ENCODE assay signal across 28 cellular contexts in the genomic region with DNA sequence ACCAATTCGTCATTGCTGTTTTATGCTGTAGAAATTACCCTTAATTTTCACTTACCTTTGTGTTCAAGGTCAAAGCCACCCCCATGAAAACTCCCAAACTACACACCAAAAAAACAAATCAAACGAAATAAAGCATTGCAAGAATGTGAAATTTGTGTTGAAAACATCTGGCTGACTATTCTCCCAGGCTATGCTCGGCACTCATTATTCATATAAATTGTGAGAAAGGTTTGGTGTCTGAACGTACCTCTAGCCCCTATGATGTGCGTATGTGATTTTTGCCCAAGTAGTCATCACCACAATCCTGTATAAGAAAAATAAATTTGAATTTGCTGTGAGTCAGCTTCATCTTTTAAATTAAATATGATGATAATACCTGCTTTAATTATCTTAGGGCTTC. TPM values are rescaled to one million over a fixed set of nuclear protein-coding genes. Genes with fewer than 3 reads are reported as not detected.
"Had no signal": no experiment of that assay in that cellular context is flagged by ENCODE, and none has a peak within 500 bp of the region (broad histone marks: within the 10 kb centered on the region; RNA-seq: fewer than 3 reads in every experiment).

No MANE protein-coding gene starts in this region.

- H3K27ac ChIP-seq: PC-9, RWPE1, SK-N-MC had no signal

- H3K4me2 ChIP-seq: PC-9 had no signal

- H3K36me3 ChIP-seq: brain microvascular endothelial cell had no signal

- ATAC-seq: activated CD8-positive, alpha-beta T cell treated with anti-CD3 and anti-CD28 coated beads for 36 hours; activated T-cell treated with anti-CD3 and anti-CD28 coated beads, Interleukin-2, amount 50 U/mL, for 72 hours; activated T-helper 17 cell treated with anti-CD3 and anti-CD28 coated beads, Interleukin-2, amount 50 U/mL, for 72 hours; K562; Right ventricle myocardium inferior had no signal

- H3K27me3 ChIP-seq: brain microvascular endothelial cell had no signal

- H3K4me3 ChIP-seq: K562, PC-9, SK-N-MC had no signal

- DNase-seq: activated CD4-positive, alpha-beta T cell treated with anti-CD3 and anti-CD28 coated beads, Interleukin-2, amount 10 ng/mL, durations not matched to agents 24 days and 14 days; activated CD4-positive, alpha-beta T cell treated with anti-CD3 and anti-CD28 coated beads, Interleukin-2, amount 50 U/mL, for 4 hours; activated CD8-positive, alpha-beta T cell treated with anti-CD3 and anti-CD28 coated beads for 36 hours; activated effector memory CD4-positive, alpha-beta T cell treated with anti-CD3 and anti-CD28 coated beads, Interleukin-2, amount 50 U/mL, for 16 hours; activated naive CD4-positive, alpha-beta T cell; activated naive CD4-positive, alpha-beta T cell treated with anti-CD3 and anti-CD28 coated beads, Interleukin-2, amount 50 U/mL, for 16 hours; activated naive CD8-positive, alpha-beta T cell treated with anti-CD3 and anti-CD28 coated beads for 36 hours; activated T-cell treated with anti-CD3 and anti-CD28 coated beads, Interleukin-2, amount 50 U/mL, for 1 hour; activated T-cell treated with anti-CD3 and anti-CD28 coated beads, Interleukin-2, amount 50 U/mL, for 72 hours; amniotic stem cell; aorta; NCI-H1105; NCI-H1436; NCI-H1694; NCI-H1930; NCI-H2081 treated with DMSO at 0.1 percent for 48 hours; NCI-H345; NCI-H524 treated with DMSO at 0.1 percent for 48 hours; PC-9; SIG-M5; T1000 had no signal

- H2AFZ ChIP-seq: PC-9 had no signal

RNA-seq across cellular contexts. Expression of a gene that starts 34.9 kb away (rescaled TPM):
- total RNA-seq: OCI-LY7 had no signal
